27 cellular contexts compared by ENCODE assay signal in the genomic region with DNA sequence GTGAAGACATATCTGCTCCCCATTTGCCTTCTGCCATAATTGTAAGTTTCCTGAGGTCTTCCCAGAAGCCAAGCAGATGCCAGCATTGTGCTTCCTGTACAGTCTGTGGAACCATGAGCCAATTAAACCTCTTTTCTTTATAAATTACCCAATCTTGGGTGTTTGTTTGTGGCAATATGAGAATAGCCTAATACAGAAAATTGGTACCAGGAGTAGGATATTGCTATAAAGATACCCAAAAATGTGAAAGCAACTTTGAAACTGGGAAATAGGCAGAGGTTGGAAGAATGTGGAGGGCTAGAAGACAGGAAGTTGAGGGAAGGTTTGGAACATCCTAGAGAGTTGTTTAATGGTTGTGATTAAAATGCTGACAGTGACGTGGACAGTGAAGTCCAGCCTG.
"Had no signal": no experiment of that assay in that cellular context is flagged by ENCODE, and none has a peak within 500 bp of the region (broad histone marks: within the 10 kb centered on the region; RNA-seq: fewer than 3 reads in every experiment).

No MANE protein-coding gene starts in this region.

- H3K27me3 ChIP-seq: esophagus squamous epithelium, gastrocnemius medialis, heart right ventricle, left lung had no signal

- FAIRE-seq: colon, endometrium, islet of Langerhans, keratinocyte had no signal

- H3K36me3 ChIP-seq: esophagus squamous epithelium, gastrocnemius medialis, heart right ventricle, left lung, lower lobe of right lung had no signal

- ATAC-seq: esophagus mucosa, gastrocnemius medialis, heart right ventricle, left cardiac atrium, left lung, left ventricle myocardium superior, lower lobe of right lung, mucosa of descending colon had no signal

- H3K27ac ChIP-seq: coronary artery, dorsolateral prefrontal cortex, epithelial cell of prostate, esophagus squamous epithelium, gastrocnemius medialis, heart right ventricle, left lung, lower lobe of right lung had no signal

- H3K27ac Mint-ChIP-seq: mesothelial cell of epicardium, naive B cell had no signal

- H3K4me3 Mint-ChIP-seq: mesothelial cell of epicardium, naive B cell had no signal

- H3K9me3 ChIP-seq: gastrocnemius medialis had no signal

- DNase-seq: dermis blood vessel endothelial cell; dorsolateral prefrontal cortex; effector CD4-positive, alpha-beta T cell; effector memory CD4-positive, alpha-beta T cell; esophagus squamous epithelium; foreskin fibroblast; foreskin melanocyte; gastrocnemius medialis; glutamatergic neuron; head of caudate nucleus; heart right ventricle; hippocampal formation; left cardiac atrium; left lung; left ventricle myocardium superior; lower lobe of right lung; mesenchymal stem cell; mucosa of descending colon; naive B cell had no signal

- H3K4me3 ChIP-seq: coronary artery, dorsolateral prefrontal cortex, esophagus squamous epithelium, gastrocnemius medialis, heart right ventricle, left lung, lower lobe of right lung, mucosa of descending colon had no signal
